ENCODE assay signal across 22 cellular contexts in genomic region chr15:53472883-53473282, GRCh38.
"Had no signal": no experiment of that assay in that cellular context is flagged by ENCODE, and none has a peak within 500 bp of the region (broad histone marks: within the 10 kb centered on the region; RNA-seq: fewer than 3 reads in every experiment).

No MANE protein-coding gene starts in this region.

- H3K36me3 ChIP-seq: ascending aorta, brain microvascular endothelial cell, gastroesophageal sphincter, left ventricle myocardium inferior, right atrium auricular region, spleen, transverse colon had no signal

- H3K9me3 ChIP-seq: ascending aorta, gastroesophageal sphincter, left ventricle myocardium inferior, right atrium auricular region, testis, transverse colon had no signal

- H3K27me3 Mint-ChIP-seq: activated naive CD4-positive, alpha-beta T cell treated with anti-CD3 and anti-CD28 coated beads, Interleukin-2, amount 10 ng/mL, durations not matched to agents 7 days and 5 days; activated naive CD8-positive, alpha-beta T cell treated with anti-CD3 and anti-CD28 coated beads, Interleukin-2, amount 10 ng/mL, durations not matched to agents 7 days and 5 days; activated T-cell treated with anti-CD3 and anti-CD28 coated beads, Interleukin-2, amount 50 U/mL, for 24 hours had no signal

- H3K4me3 Mint-ChIP-seq: activated CD4-positive, alpha-beta memory T cell treated with anti-CD3 and anti-CD28 coated beads for 36 hours; activated naive CD4-positive, alpha-beta T cell treated with anti-CD3 and anti-CD28 coated beads, Interleukin-2, amount 10 ng/mL, durations not matched to agents 7 days and 5 days; activated naive CD8-positive, alpha-beta T cell treated with anti-CD3 and anti-CD28 coated beads, Interleukin-2, amount 10 ng/mL, durations not matched to agents 7 days and 5 days; activated T-cell treated with anti-CD3 and anti-CD28 coated beads, Interleukin-2, amount 50 U/mL, for 24 hours; nephron had no signal

- H3K4me3 ChIP-seq: ascending aorta, coronary artery, dorsolateral prefrontal cortex, gastroesophageal sphincter, left ventricle myocardium inferior, right atrium auricular region, spleen, testis, transverse colon had no signal

- H3K4me1 ChIP-seq: ascending aorta, gastroesophageal sphincter, left ventricle myocardium inferior, parathyroid adenoma, right atrium auricular region, spleen, testis, transverse colon had no signal

- DNase-seq: activated CD4-positive, alpha-beta memory T cell treated with anti-CD3 and anti-CD28 coated beads for 36 hours; activated CD4-positive, alpha-beta T cell treated with anti-CD3 and anti-CD28 coated beads for 48 hours; activated CD8-positive, alpha-beta memory T cell treated with anti-CD3 and anti-CD28 coated beads, Interleukin-2, amount 50 U/mL, for 4 hours; activated gamma-delta T cell; activated naive CD4-positive, alpha-beta T cell treated with anti-CD3 and anti-CD28 coated beads, Interleukin-2, amount 10 ng/mL, durations not matched to agents 7 days and 5 days; activated naive CD8-positive, alpha-beta T cell treated with anti-CD3 and anti-CD28 coated beads, Interleukin-2, amount 10 ng/mL, durations not matched to agents 7 days and 5 days; activated T-cell treated with anti-CD3 and anti-CD28 coated beads, Interleukin-2, amount 50 U/mL, for 24 hours; brain microvascular endothelial cell; dorsolateral prefrontal cortex; effector memory CD4-positive, alpha-beta T cell; erythroblast; left ventricle myocardium inferior; spleen; stimulated activated naive CD8-positive, alpha-beta T cell treated with anti-CD3 and anti-CD28 coated beads, Interleukin-15, Interleukin-2, amounts not matched to agents 100 U/mL and 50 U/mL, for 24 hours; testis; transverse colon had no signal

- H3K27ac ChIP-seq: ascending aorta, brain microvascular endothelial cell, coronary artery, dorsolateral prefrontal cortex, gastroesophageal sphincter, left ventricle myocardium inferior, parathyroid adenoma, right atrium auricular region, spleen, testis, transverse colon had no signal

- H2AFZ ChIP-seq: parathyroid adenoma had no signal

- ATAC-seq: gastroesophageal sphincter; stimulated activated naive CD8-positive, alpha-beta T cell treated with anti-CD3 and anti-CD28 coated beads, Interleukin-15, Interleukin-2, amounts not matched to agents 100 U/mL and 50 U/mL, for 24 hours had no signal

- H3K79me2 ChIP-seq: parathyroid adenoma had no signal

- H3K27me3 ChIP-seq: ascending aorta, brain microvascular endothelial cell, gastroesophageal sphincter, right atrium auricular region, spleen, testis, transverse colon had no signal

- H3K36me3 Mint-ChIP-seq: activated CD4-positive, alpha-beta memory T cell treated with anti-CD3 and anti-CD28 coated beads for 36 hours; activated naive CD4-positive, alpha-beta T cell treated with anti-CD3 and anti-CD28 coated beads, Interleukin-2, amount 10 ng/mL, durations not matched to agents 7 days and 5 days; activated naive CD8-positive, alpha-beta T cell treated with anti-CD3 and anti-CD28 coated beads, Interleukin-2, amount 10 ng/mL, durations not matched to agents 7 days and 5 days had no signal

- H3K4me1 Mint-ChIP-seq: activated naive CD4-positive, alpha-beta T cell treated with anti-CD3 and anti-CD28 coated beads, Interleukin-2, amount 10 ng/mL, durations not matched to agents 7 days and 5 days; activated naive CD8-positive, alpha-beta T cell treated with anti-CD3 and anti-CD28 coated beads, Interleukin-2, amount 10 ng/mL, durations not matched to agents 7 days and 5 days; nephron had no signal

- H3K27ac Mint-ChIP-seq: activated CD4-positive, alpha-beta memory T cell treated with anti-CD3 and anti-CD28 coated beads for 36 hours; activated naive CD4-positive, alpha-beta T cell treated with anti-CD3 and anti-CD28 coated beads, Interleukin-2, amount 10 ng/mL, durations not matched to agents 7 days and 5 days; activated naive CD8-positive, alpha-beta T cell treated with anti-CD3 and anti-CD28 coated beads, Interleukin-2, amount 10 ng/mL, durations not matched to agents 7 days and 5 days; activated T-cell treated with anti-CD3 and anti-CD28 coated beads, Interleukin-2, amount 50 U/mL, for 24 hours; nephron had no signal
